In the genomic region with DNA sequence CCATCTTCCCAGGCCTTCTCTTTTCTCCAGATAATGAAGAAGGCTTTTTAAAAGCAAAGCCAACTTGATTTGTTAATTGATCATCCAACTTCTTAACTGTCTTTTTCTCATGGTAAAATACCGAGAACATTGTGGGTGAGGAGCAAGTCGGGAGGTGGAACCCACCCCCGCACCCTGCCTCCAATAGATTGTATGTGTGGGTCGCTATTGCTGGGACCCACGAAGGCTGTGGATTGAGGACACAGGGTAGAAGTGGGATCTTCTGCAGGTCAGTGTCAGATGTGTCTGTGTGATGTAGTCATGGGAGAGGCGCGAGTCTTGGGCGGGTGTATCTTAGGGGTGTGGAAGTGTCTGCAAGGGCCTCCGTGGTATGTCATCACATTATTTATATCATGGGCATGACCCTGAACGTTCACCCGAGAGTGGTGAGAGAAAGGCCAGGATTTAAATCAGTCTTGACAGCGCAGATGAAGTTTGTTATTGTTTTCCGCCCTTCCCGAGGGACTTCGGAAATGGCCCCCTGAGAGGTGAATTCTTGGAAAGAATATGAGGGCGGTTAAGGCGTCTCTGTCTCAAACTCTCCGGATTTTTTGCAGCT, we compare ENCODE assay signal across 8 cellular contexts. TPM values are rescaled to one million over a fixed set of nuclear protein-coding genes. Genes with fewer than 3 reads are reported as not detected.
A peak's percentile ranks its signal among the peaks of the same experiment; 100 is the strongest.
DNase-seq lines count a peak whose midpoint lies in the region; TF ChIP-seq lines count a peak whose summit lies in the region.

No MANE protein-coding gene starts in this region.

- peak overlapping the region; percentile 72 for H3K27ac Mint-ChIP-seq in activated T-helper 2 cell treated with anti-CD3 and anti-CD28 coated beads, Interferon-gamma antibody, Interleukin-2, Interleukin-4, amounts not matched to agents 10 μg/mL and 5 μg/mL and 100 μg/mL, durations not matched to agents 14 hours and 24 hours and 36 hours

- 24% methylated on average over 18 of the region's 18 CpGs for WGBS in prostate gland

- peaks cover 14% of the 10 kb centered on the region for H3K36me3 Mint-ChIP-seq in activated T-helper 2 cell treated with anti-CD3 and anti-CD28 coated beads, Interferon-gamma antibody, Interleukin-2, Interleukin-4, amounts not matched to agents 10 μg/mL and 5 μg/mL and 100 μg/mL, durations not matched to agents 14 hours and 24 hours and 36 hours (ENCODE audit: low read depth)

- no peaks in the 10 kb centered on the region for H3K4me1 ChIP-seq in prostate gland (replicated peaks)

- H3K4me3 Mint-ChIP-seq in activated T-helper 2 cell treated with anti-CD3 and anti-CD28 coated beads, Interferon-gamma antibody, Interleukin-2, Interleukin-4, amounts not matched to agents 10 μg/mL and 5 μg/mL and 100 μg/mL, durations not matched to agents 14 hours and 24 hours and 36 hours (ENCODE audit: low read depth), result peak overlapping the region; percentile 82

- H3K4me1 Mint-ChIP-seq in activated T-helper 2 cell treated with anti-CD3 and anti-CD28 coated beads, Interferon-gamma antibody, Interleukin-2, Interleukin-4, amounts not matched to agents 10 μg/mL and 5 μg/mL and 100 μg/mL, durations not matched to agents 14 hours and 24 hours and 36 hours (ENCODE audit: low read depth), result peaks cover 25% of the 10 kb centered on the region

- H3K9me3 ChIP-seq in KOPT-K1 (ENCODE audit: insufficient read depth, low read length, poor library complexity, severe bottlenecking) (no peaks in the 10 kb centered on the region), prostate gland (no peaks in the 10 kb centered on the region)

- H3K27ac ChIP-seq in KOPT-K1 (ENCODE audit: low read depth, low read length, poor library complexity, severe bottlenecking) (peak overlapping the region; percentile 88), prostate gland (peak overlapping the region; percentile 70 to 71)

- no peaks in the 10 kb centered on the region for H3K27me3 ChIP-seq in prostate gland (replicated peaks; ENCODE audit: insufficient read depth)

- peak overlapping the region; percentile 66 to 83 for H3K4me3 ChIP-seq in prostate gland

- no peaks in the 10 kb centered on the region for H3K27me3 Mint-ChIP-seq in activated T-helper 2 cell treated with anti-CD3 and anti-CD28 coated beads, Interferon-gamma antibody, Interleukin-2, Interleukin-4, amounts not matched to agents 10 μg/mL and 5 μg/mL and 100 μg/mL, durations not matched to agents 14 hours and 24 hours and 36 hours (ENCODE audit: low read depth)

- peak; percentile 42 for DNase-seq in NCI-H82 (lab: John Stamatoyannopoulos, UW)
- no peak for DNase-seq in NCI-H82 treated with DMSO at 0.1 percent for 48 hours (lab: John Stamatoyannopoulos, UW; ENCODE audit: unreplicated experiment)
- no peak for DNase-seq in activated T-helper 2 cell treated with anti-CD3 and anti-CD28 coated beads, Interferon-gamma antibody, Interleukin-2, Interleukin-4, amounts not matched to agents 10 μg/mL and 5 μg/mL and 100 μg/mL, durations not matched to agents 14 hours and 24 hours and 36 hours (ENCODE audit: low spot score)
- peak in 40 of 42 donors; percentile 7 to 69 (median 34) for DNase-seq in head of caudate nucleus
- no peak for DNase-seq in prostate gland (ENCODE audit: low spot score)
- DNase-seq in RKO (ENCODE audit: low spot score), result no peak
- no peak for DNase-seq in NCI-H2171 treated with DMSO at 0.1 percent for 48 hours (lab: John Stamatoyannopoulos, UW)

- TF ChIP-seq CTCF in prostate gland (IDR thresholded peaks at IDR 0.05), result no peak

- H3K9me3 Mint-ChIP-seq in activated T-helper 2 cell treated with anti-CD3 and anti-CD28 coated beads, Interferon-gamma antibody, Interleukin-2, Interleukin-4, amounts not matched to agents 10 μg/mL and 5 μg/mL and 100 μg/mL, durations not matched to agents 14 hours and 24 hours and 36 hours, result no peaks in the 10 kb centered on the region

- peaks cover 3% of the 10 kb centered on the region for H3K36me3 ChIP-seq in KOPT-K1 (ENCODE audit: insufficient read depth, low read length)
- H3K36me3 ChIP-seq in prostate gland, result no peaks in the 10 kb centered on the region

- no peak for TF ChIP-seq POLR2A in prostate gland (IDR thresholded peaks at IDR 0.05)

- intact Hi-C loops in activated T-helper 2 cell treated with anti-CD3 and anti-CD28 coated beads, Interferon-gamma antibody, Interleukin-2, Interleukin-4, amounts not matched to agents 10 μg/mL and 5 μg/mL and 100 μg/mL, durations not matched to agents 14 hours and 24 hours and 36 hours (cut with micrococcal nuclease), result loop anchor here (5.0 kb wide), 1 partner anchor 54 kb away; no protein-coding TSS in a partner anchor
- intact Hi-C loops in head of caudate nucleus (cut with DNase I) (loop anchor here (5.0 kb wide), 1 partner anchor 41 kb away; no protein-coding TSS in a partner anchor), prostate gland (cut with DNase I) (no loop called here)

RNA-seq across cellular contexts. Expression of a gene that starts 0.5 kb away (rescaled TPM):
- 6.8 and 8.8 TPM in 2 replicates for total RNA-seq in activated T-helper 2 cell treated with anti-CD3 and anti-CD28 coated beads, Interferon-gamma antibody, Interleukin-2, Interleukin-4, amounts not matched to agents 10 μg/mL and 5 μg/mL and 100 μg/mL, durations not matched to agents 14 hours and 24 hours and 36 hours
- 10 to 100 TPM in 1 of 2 donors, 1 to 10 TPM in 1; 9.9 to 15.8 TPM for total RNA-seq in prostate gland

RNA-seq across cellular contexts. Expression of a gene that starts 58.7 kb away (rescaled TPM):
- total RNA-seq in activated T-helper 2 cell treated with anti-CD3 and anti-CD28 coated beads, Interferon-gamma antibody, Interleukin-2, Interleukin-4, amounts not matched to agents 10 μg/mL and 5 μg/mL and 100 μg/mL, durations not matched to agents 14 hours and 24 hours and 36 hours, result 0.67 and 1.6 TPM in 2 replicates
- 10 to 100 TPM; 19.4 to 23.5 TPM for total RNA-seq in prostate gland

Comparison
In these comparisons a context has a peak if more than half of its experiments do, and no peak if none do; other contexts are left out.
1. DNase-seq: peak in NCI-H82 (single experiment) and head of caudate nucleus (40 of 42); none in NCI-H82 treated with DMSO at 0.1 percent for 48 hours (single experiment), activated T-helper 2 cell treated with anti-CD3 and anti-CD28 coated beads, Interferon-gamma antibody, Interleukin-2, Interleukin-4, amounts not matched to agents 10 μg/mL and 5 μg/mL and 100 μg/mL, durations not matched to agents 14 hours and 24 hours and 36 hours (single experiment), prostate gland (single experiment), RKO (single experiment) and NCI-H2171 treated with DMSO at 0.1 percent for 48 hours (single experiment).